19 cellular contexts compared by ENCODE assay signal in the genomic region with DNA sequence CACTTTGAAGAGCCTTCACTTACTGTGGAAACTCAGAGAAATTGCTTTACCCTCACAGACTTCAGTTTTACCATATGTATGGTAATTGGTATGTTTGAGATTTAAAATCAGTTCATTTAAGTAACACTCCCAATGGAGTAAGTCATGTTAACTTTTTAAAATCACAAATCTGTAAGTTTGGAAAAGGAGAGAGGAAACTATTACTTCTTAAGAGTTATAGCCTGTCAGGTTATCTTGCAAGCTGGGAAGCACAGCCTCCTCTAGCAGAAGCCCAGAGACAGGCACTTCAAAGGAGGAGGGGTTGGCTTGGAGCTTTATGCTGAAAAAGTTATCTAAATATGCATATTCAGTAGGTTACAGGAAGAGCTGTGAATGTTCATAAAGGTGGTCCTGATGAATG.
DNase-seq lines count a peak whose midpoint lies in the region; ATAC-seq and TF ChIP-seq lines count a peak whose summit lies in the region.
"Had no signal": no experiment of that assay in that cellular context is flagged by ENCODE, and none has a peak within 500 bp of the region (broad histone marks: within the 10 kb centered on the region; RNA-seq: fewer than 3 reads in every experiment).

No MANE protein-coding gene starts in this region.

- H3K36me3 ChIP-seq in SK-N-SH (replicated peaks in 1 of 2; ENCODE audit: control insufficient read depth in 1 of 2, insufficient read depth in 2 of 2, low read length in 1 of 2) (peaks cover 47 to 49% of the 10 kb centered on the region in 2 experiments), SJSA1 (peaks cover 54% of the 10 kb centered on the region), neutrophil (peaks cover 55% of the 10 kb centered on the region), colonic mucosa (no peaks in the 10 kb centered on the region)

- no peak overlapping the region for H3K4me2 ChIP-seq in SK-N-SH

- no peaks in the 10 kb centered on the region for H4K20me1 ChIP-seq in SK-N-SH (ENCODE audit: insufficient read depth)

- CTCF ChIA-PET in SK-N-SH (lab: Yijun Ruan, JAX) = interaction anchor here (0.5 kb wide), 1 partner anchor 17 kb away, joined by 3 read pairs; no protein-coding TSS in a partner anchor

- H3K4me3 ChIP-seq in SK-N-SH (ENCODE audit: low read depth in 2 of 2, low read length in 1 of 2) (no peak overlapping the region), SJSA1 (no peak overlapping the region), neutrophil (ENCODE audit: low read depth in 1 of 2, low read length in 1 of 2) (no peak overlapping the region), colonic mucosa (no peak overlapping the region)
- H3K4me3 ChIP-seq: esophagus squamous epithelium, gastrocnemius medialis, mucosa of descending colon had no signal

- no peak for DNase-seq in SK-N-SH
- DNase-seq in SJSA1 (ENCODE audit: low read depth in 1 of 2, low spot score in 2 of 2) = no peak
- no peak for DNase-seq in endothelial cell (ENCODE audit: low spot score)
- no peak for DNase-seq in NCI-H1417 (lab: John Stamatoyannopoulos, UW)
- no peak for DNase-seq in NOMO-1 treated with DMSO at 0.1 percent for 48 hours (lab: John Stamatoyannopoulos, UW; ENCODE audit: unreplicated experiment)
- DNase-seq in colonic mucosa = no peak
- DNase-seq: activated CD4-positive, alpha-beta T cell treated with anti-CD3 and anti-CD28 coated beads, Interleukin-2, amount 50 U/mL, for 1 hour; activated CD8-positive, alpha-beta memory T cell treated with anti-CD3 and anti-CD28 coated beads, Interleukin-2, amount 10 ng/mL, durations not matched to agents 7 days and 5 days; DMS153; esophagus squamous epithelium; gastrocnemius medialis; hypothalamus; MM.1S; mucosa of descending colon; NCI-H1436 treated with DMSO at 0.1 percent for 48 hours had no signal

- intact Hi-C loops in colonic mucosa (cut with DNase I) = no loop called here

- H3K9me3 ChIP-seq in SK-N-SH (no peaks in the 10 kb centered on the region), SJSA1 (replicated peaks) (no peaks in the 10 kb centered on the region), neutrophil (no peaks in the 10 kb centered on the region), colonic mucosa (no peaks in the 10 kb centered on the region)
- H3K9me3 ChIP-seq: esophagus squamous epithelium, gastrocnemius medialis, mucosa of descending colon had no signal

- H3K4me3 Mint-ChIP-seq in endothelial cell (ENCODE audit: unreplicated experiment) = no peak overlapping the region
- H3K4me3 Mint-ChIP-seq: activated CD8-positive, alpha-beta memory T cell treated with anti-CD3 and anti-CD28 coated beads, Interleukin-2, amount 10 ng/mL, durations not matched to agents 7 days and 5 days; activated T-helper 1 cell treated with anti-CD3 and anti-CD28 coated beads, Interleukin-12 subunit alpha, Interleukin-12 subunit beta, Interleukin-2, Interleukin-4 antibody, amounts not matched to agents 30 ng/mL and 10 ng/mL and 1 ng/mL, durations not matched to agents 14 hours and 24 hours and 36 hours had no signal

- ATAC-seq in SK-N-SH treated with all-trans-retinoic acid at 6 μM for 48 hours = no peak
- ATAC-seq: activated CD8-positive, alpha-beta memory T cell treated with anti-CD3 and anti-CD28 coated beads, Interleukin-2, amount 10 ng/mL, durations not matched to agents 7 days and 5 days; gastrocnemius medialis; mucosa of descending colon had no signal

- H3K27ac ChIP-seq in SK-N-SH (ENCODE audit: low read depth in 2 of 2, low read length in 1 of 2) (peak overlapping the region; percentile 21 to 64), SJSA1 (peak overlapping the region; percentile 81), neutrophil (peak overlapping the region; percentile 51), colonic mucosa (no peak overlapping the region)
- H3K27ac ChIP-seq: 22Rv1, esophagus squamous epithelium, gastrocnemius medialis had no signal

- H2AFZ ChIP-seq in SK-N-SH (ENCODE audit: low read depth) = no peak overlapping the region

- peaks cover 23% of the 10 kb centered on the region for H3K36me3 Mint-ChIP-seq in endothelial cell (ENCODE audit: low read depth, unreplicated experiment)

- TF ChIP-seq RAD21 in SK-N-SH (IDR thresholded peaks at IDR 0.05; ENCODE audit: low read length) = no peak

- TF ChIP-seq CTCF in SK-N-SH (IDR thresholded peaks at IDR 0.05) (no peak), endothelial cell (IDR thresholded peaks at IDR 0.05; ENCODE audit: unreplicated experiment) (no peak), neutrophil (IDR thresholded peaks at IDR 0.05) (no peak), colonic mucosa (IDR thresholded peaks at IDR 0.05) (no peak)

- no peaks in the 10 kb centered on the region for H3K27me3 ChIP-seq in SK-N-SH (ENCODE audit: insufficient read depth)
- no peaks in the 10 kb centered on the region for H3K27me3 ChIP-seq in SJSA1 (replicated peaks)
- no peaks in the 10 kb centered on the region for H3K27me3 ChIP-seq in neutrophil
- H3K27me3 ChIP-seq in colonic mucosa = no peaks in the 10 kb centered on the region
- H3K27me3 ChIP-seq: esophagus squamous epithelium, gastrocnemius medialis had no signal

- H3K27me3 Mint-ChIP-seq in endothelial cell (ENCODE audit: unreplicated experiment) = peaks cover 5% of the 10 kb centered on the region
- H3K27me3 Mint-ChIP-seq: activated CD8-positive, alpha-beta memory T cell treated with anti-CD3 and anti-CD28 coated beads, Interleukin-2, amount 10 ng/mL, durations not matched to agents 7 days and 5 days had no signal

- no peaks in the 10 kb centered on the region for H3K9me2 ChIP-seq in SK-N-SH

- H3F3A ChIP-seq in SK-N-SH (replicated peaks; ENCODE audit: insufficient read depth) = peaks cover 43% of the 10 kb centered on the region

- POLR2A ChIA-PET in SK-N-SH (lab: Yijun Ruan, JAX) = no interaction called here

- H3K4me1 ChIP-seq in SK-N-SH (ENCODE audit: control insufficient read depth in 1 of 2, insufficient read depth in 2 of 2, low read depth in 1 of 2, low read length in 1 of 2) (peaks cover 16 to 28% of the 10 kb centered on the region in 2 experiments), SJSA1 (replicated peaks) (peaks cover 44% of the 10 kb centered on the region), neutrophil (ENCODE audit: control insufficient read depth in 1 of 2, insufficient read depth in 1 of 2, low read depth in 1 of 2, low read length in 1 of 2) (peaks cover 5 to 18% of the 10 kb centered on the region in 2 experiments), colonic mucosa (no peaks in the 10 kb centered on the region)
- H3K4me1 ChIP-seq: gastrocnemius medialis had no signal

- H3K79me2 ChIP-seq in SK-N-SH (ENCODE audit: insufficient read depth) = no peaks in the 10 kb centered on the region; the same call in 1 of the 2 replicates

- H3K9me3 Mint-ChIP-seq in endothelial cell (ENCODE audit: unreplicated experiment) = no peaks in the 10 kb centered on the region
- H3K9me3 Mint-ChIP-seq: activated T-helper 1 cell treated with anti-CD3 and anti-CD28 coated beads, Interleukin-12 subunit alpha, Interleukin-12 subunit beta, Interleukin-2, Interleukin-4 antibody, amounts not matched to agents 30 ng/mL and 10 ng/mL and 1 ng/mL, durations not matched to agents 14 hours and 24 hours and 36 hours had no signal

- peak overlapping the region; percentile 95 for H3K27ac Mint-ChIP-seq in endothelial cell (ENCODE audit: unreplicated experiment)
- H3K27ac Mint-ChIP-seq: activated CD8-positive, alpha-beta memory T cell treated with anti-CD3 and anti-CD28 coated beads, Interleukin-2, amount 10 ng/mL, durations not matched to agents 7 days and 5 days had no signal

- TF ChIP-seq EP300 in SK-N-SH (IDR thresholded peaks at IDR 0.05; ENCODE audit: borderline replicate concordance in 1 of 2, low read depth in 1 of 2, low read length in 1 of 2) = no peak

- H3K9ac ChIP-seq in SK-N-SH (no peak overlapping the region), colonic mucosa (ENCODE audit: low read depth in 2 of 2, low read length in 2 of 2) (no peak overlapping the region)

- peaks cover 58% of the 10 kb centered on the region for H3K4me1 Mint-ChIP-seq in endothelial cell (ENCODE audit: unreplicated experiment)

TF ChIP-seq in SK-N-SH, 30 proteins besides CTCF, POLR2A, EP300 and RAD21 (continues in another document):
- TF ChIP-seq FOXJ3 (CRISPR knock-in tag; IDR thresholded peaks at IDR 0.05) (no peak), YY1 (IDR thresholded peaks at IDR 0.05; ENCODE audit: low read depth) (no peak), IRF3 (IDR thresholded peaks at IDR 0.05; ENCODE audit: low read depth, low read length) (no peak)

TF ChIP-seq in SK-N-SH treated with all-trans-retinoic acid at 6 μM for 48 hours, 23 proteins besides CTCF, POLR2A, EP300 and RAD21:
- TF ChIP-seq, protein P1, sequence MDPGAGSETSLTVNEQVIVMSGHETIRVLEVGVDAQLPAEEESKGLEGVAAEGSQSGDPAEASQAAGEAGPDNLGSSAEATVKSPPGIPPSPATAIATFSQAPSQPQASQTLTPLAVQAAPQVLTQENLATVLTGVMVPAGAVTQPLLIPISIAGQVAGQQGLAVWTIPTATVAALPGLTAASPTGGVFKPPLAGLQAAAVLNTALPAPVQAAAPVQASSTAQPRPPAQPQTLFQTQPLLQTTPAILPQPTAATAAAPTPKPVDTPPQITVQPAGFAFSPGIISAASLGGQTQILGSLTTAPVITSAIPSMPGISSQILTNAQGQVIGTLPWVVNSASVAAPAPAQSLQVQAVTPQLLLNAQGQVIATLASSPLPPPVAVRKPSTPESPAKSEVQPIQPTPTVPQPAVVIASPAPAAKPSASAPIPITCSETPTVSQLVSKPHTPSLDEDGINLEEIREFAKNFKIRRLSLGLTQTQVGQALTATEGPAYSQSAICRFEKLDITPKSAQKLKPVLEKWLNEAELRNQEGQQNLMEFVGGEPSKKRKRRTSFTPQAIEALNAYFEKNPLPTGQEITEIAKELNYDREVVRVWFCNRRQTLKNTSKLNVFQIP (CRISPR knock-in tag; IDR thresholded peaks at IDR 0.05; ENCODE audit: borderline replicate concordance, low read depth) = no peak
- TF ChIP-seq PPARA (CRISPR knock-in tag; IDR thresholded peaks at IDR 0.05; ENCODE audit: borderline replicate concordance) = no peak
- TF ChIP-seq, protein P2, sequence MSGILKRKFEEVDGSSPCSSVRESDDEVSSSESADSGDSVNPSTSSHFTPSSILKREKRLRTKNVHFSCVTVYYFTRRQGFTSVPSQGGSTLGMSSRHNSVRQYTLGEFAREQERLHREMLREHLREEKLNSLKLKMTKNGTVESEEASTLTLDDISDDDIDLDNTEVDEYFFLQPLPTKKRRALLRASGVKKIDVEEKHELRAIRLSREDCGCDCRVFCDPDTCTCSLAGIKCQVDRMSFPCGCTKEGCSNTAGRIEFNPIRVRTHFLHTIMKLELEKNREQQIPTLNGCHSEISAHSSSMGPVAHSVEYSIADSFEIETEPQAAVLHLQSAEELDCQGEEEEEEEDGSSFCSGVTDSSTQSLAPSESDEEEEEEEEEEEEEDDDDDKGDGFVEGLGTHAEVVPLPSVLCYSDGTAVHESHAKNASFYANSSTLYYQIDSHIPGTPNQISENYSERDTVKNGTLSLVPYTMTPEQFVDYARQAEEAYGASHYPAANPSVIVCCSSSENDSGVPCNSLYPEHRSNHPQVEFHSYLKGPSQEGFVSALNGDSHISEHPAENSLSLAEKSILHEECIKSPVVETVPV (CRISPR knock-in tag; IDR thresholded peaks at IDR 0.05) = no peak
- no peak for TF ChIP-seq TCF4 (CRISPR knock-in tag; IDR thresholded peaks at IDR 0.05; ENCODE audit: borderline replicate concordance)
- TF ChIP-seq ESRRG (CRISPR knock-in tag; IDR thresholded peaks at IDR 0.05) = no peak
